ENCODE assay signal across 8 cellular contexts in genomic region chr2:11784747-11785610, GRCh38. TPM values are rescaled to one million over a fixed set of nuclear protein-coding genes. Genes with fewer than 3 reads are reported as not detected.
DNase-seq lines count a peak whose midpoint lies in the region; ATAC-seq and TF ChIP-seq lines count a peak whose summit lies in the region.

No MANE protein-coding gene starts in this region.

- H3K4me3 Mint-ChIP-seq in activated naive CD4-positive, alpha-beta T cell treated with anti-CD3 and anti-CD28 coated beads for 36 hours, result no peak overlapping the region

- H3K79me2 ChIP-seq in osteoblast (ENCODE audit: insufficient read depth, low read length), result no peaks in the 10 kb centered on the region

- ATAC-seq in GM18498 (IDR thresholded peaks at IDR 0.05; ENCODE audit: unreplicated experiment) (peak; percentile 48), HG02981 (IDR thresholded peaks at IDR 0.05; ENCODE audit: unreplicated experiment) (no peak), GM21619 (IDR thresholded peaks at IDR 0.05; ENCODE audit: unreplicated experiment) (no peak)

- CTCF ChIA-PET in activated naive CD4-positive, alpha-beta T cell treated with anti-CD3 and anti-CD28 coated beads for 36 hours (lab: Charles Lee), result interaction anchor here (0.6 to 10.9 kb wide), 25 partner anchors 8 to 1593 kb away, joined by 3 to 410 read pairs (median 4); partner anchors contain the start of gene LPIN1

- no peak overlapping the region for H3K27ac ChIP-seq in osteoblast (ENCODE audit: low read depth, low read length)
- H3K27ac ChIP-seq in vagina, result no peak overlapping the region

- H3K4me1 ChIP-seq in osteoblast (ENCODE audit: insufficient read depth, low read length) (no peaks in the 10 kb centered on the region), vagina (no peaks in the 10 kb centered on the region)

- peak overlapping the region; percentile 68 for H2AFZ ChIP-seq in osteoblast (ENCODE audit: low read length)

- intact Hi-C loops in activated naive CD4-positive, alpha-beta T cell treated with anti-CD3 and anti-CD28 coated beads for 36 hours (cut with micrococcal nuclease), result no loop called here
- intact Hi-C loops in vagina (cut with DNase I), result loop anchor here (5.0 kb wide), 1 partner anchor 43 kb away; no protein-coding TSS in a partner anchor

- H3K27me3 Mint-ChIP-seq in activated naive CD4-positive, alpha-beta T cell treated with anti-CD3 and anti-CD28 coated beads for 36 hours (ENCODE audit: low read depth), result no peaks in the 10 kb centered on the region

- H3K27me3 ChIP-seq in osteoblast (ENCODE audit: insufficient read depth, low read length) (no peaks in the 10 kb centered on the region), vagina (no peaks in the 10 kb centered on the region)

- peak; percentile 37 for DNase-seq in RPMI7951 (ENCODE audit: low read depth)
- DNase-seq in activated naive CD4-positive, alpha-beta T cell treated with anti-CD3 and anti-CD28 coated beads for 36 hours, result peak; percentile 44
- peak; percentile 37 for DNase-seq in glomerular visceral epithelial cell (ENCODE audit: extremely low spot score)
- DNase-seq in osteoblast (ENCODE audit: insufficient read length, low spot score, missing footprints), result peak; percentile 96
- peak in 1 of 2 donors; percentile 82 for DNase-seq in vagina (ENCODE audit: extremely low spot score in 2 of 2)

- no peak for TF ChIP-seq POLR2A in vagina (IDR thresholded peaks at IDR 0.05)

- peak; percentile 89 for TF ChIP-seq CTCF in osteoblast (IDR thresholded peaks at IDR 0.05; ENCODE audit: extremely low read depth, low read depth, low read length)
- peak; percentile 57 to 81 (median 74) for TF ChIP-seq CTCF in vagina (IDR thresholded peaks at IDR 0.05)

- H3K36me3 ChIP-seq in osteoblast (ENCODE audit: insufficient read depth, low read length) (peaks cover 50% of the 10 kb centered on the region), vagina (peaks cover 0 to 62% of the 10 kb centered on the region in 2 donors)

- H3K4me2 ChIP-seq in osteoblast (ENCODE audit: insufficient read depth, low read length), result peak overlapping the region; percentile 81

- H3K9me3 ChIP-seq in osteoblast (ENCODE audit: low read depth, low read length) (no peaks in the 10 kb centered on the region), vagina (no peaks in the 10 kb centered on the region)

- H3K36me3 Mint-ChIP-seq in activated naive CD4-positive, alpha-beta T cell treated with anti-CD3 and anti-CD28 coated beads for 36 hours (ENCODE audit: low read depth), result peaks cover 74% of the 10 kb centered on the region

- H4K20me1 ChIP-seq in osteoblast (ENCODE audit: insufficient read depth, low read length), result no peaks in the 10 kb centered on the region

- no peak overlapping the region for H3K27ac Mint-ChIP-seq in activated naive CD4-positive, alpha-beta T cell treated with anti-CD3 and anti-CD28 coated beads for 36 hours

- peak overlapping the region; percentile 66 for H3K4me3 ChIP-seq in osteoblast (ENCODE audit: insufficient read depth, low read length)
- H3K4me3 ChIP-seq in vagina, result peak overlapping the region in 1 of 2 donors; percentile 31

- H3K9me3 Mint-ChIP-seq in activated naive CD4-positive, alpha-beta T cell treated with anti-CD3 and anti-CD28 coated beads for 36 hours, result no peaks in the 10 kb centered on the region

- no peaks in the 10 kb centered on the region for H3K4me1 Mint-ChIP-seq in activated naive CD4-positive, alpha-beta T cell treated with anti-CD3 and anti-CD28 coated beads for 36 hours (ENCODE audit: low read depth)

RNA-seq across cellular contexts. Expression of gene LPIN1, which starts 38.5 kb away (rescaled TPM):
- total RNA-seq in RPMI7951 (2014; rRNA removed; shearing (Covaris generic)), result 22.6 and 25.0 TPM in 2 replicates
- 100 to 1,000 TPM in 1 of 2 experiments, 10 to 100 TPM in 1; 96.4 to 102 TPM for total RNA-seq in activated naive CD4-positive, alpha-beta T cell treated with anti-CD3 and anti-CD28 coated beads for 36 hours
- total RNA-seq in osteoblast (111 and 117 TPM in 2 replicates), vagina (67.5 TPM)
